In genomic region chr6:43355862-43356590, GRCh38 we compare ENCODE assay signal across 11 cellular contexts. TPM values are rescaled to one million over a fixed set of nuclear protein-coding genes. Genes with fewer than 3 reads are reported as not detected.
DNase-seq lines count a peak whose midpoint lies in the region; ATAC-seq and TF ChIP-seq lines count a peak whose summit lies in the region.
"Had no signal": no experiment of that assay in that cellular context is flagged by ENCODE, and none has a peak within 500 bp of the region (broad histone marks: within the 10 kb centered on the region; RNA-seq: fewer than 3 reads in every experiment).

No MANE protein-coding gene starts in this region.

- H3K4me3 ChIP-seq in OCI-LY1 (ENCODE audit: low read depth, low read length, poor library complexity, severe bottlenecking) = no peak overlapping the region
- H3K4me3 ChIP-seq in fibroblast of villous mesenchyme (ENCODE audit: low read depth, low read length) = no peak overlapping the region
- no peak overlapping the region for H3K4me3 ChIP-seq in upper lobe of right lung
- no peak overlapping the region for H3K4me3 ChIP-seq in CD4-positive, alpha-beta memory T cell (ENCODE audit: low read length in 2 of 2)

- H3K9ac ChIP-seq in OCI-LY1 (ENCODE audit: low read length) = no peak overlapping the region

- no peaks in the 10 kb centered on the region for H3K9me3 Mint-ChIP-seq in activated naive CD4-positive, alpha-beta T cell treated with anti-CD3 and anti-CD28 coated beads for 36 hours
- H3K9me3 Mint-ChIP-seq in CD4-positive, alpha-beta memory T cell = no peaks in the 10 kb centered on the region
- no peaks in the 10 kb centered on the region for H3K9me3 Mint-ChIP-seq in activated T-helper 1 cell treated with anti-CD3 and anti-CD28 coated beads, Interleukin-12 subunit alpha, Interleukin-12 subunit beta, Interleukin-2, Interleukin-4 antibody, amounts not matched to agents 30 ng/mL and 10 ng/mL and 1 ng/mL, durations not matched to agents 14 hours and 24 hours and 36 hours

- H3K36me3 Mint-ChIP-seq in activated naive CD4-positive, alpha-beta T cell treated with anti-CD3 and anti-CD28 coated beads for 36 hours (ENCODE audit: low read depth) = peaks cover 26% of the 10 kb centered on the region
- peaks cover 50 to 75% of the 10 kb centered on the region in 2 donors for H3K36me3 Mint-ChIP-seq in CD4-positive, alpha-beta memory T cell
- H3K36me3 Mint-ChIP-seq in activated T-helper 1 cell treated with anti-CD3 and anti-CD28 coated beads, Interleukin-12 subunit alpha, Interleukin-12 subunit beta, Interleukin-2, Interleukin-4 antibody, amounts not matched to agents 30 ng/mL and 10 ng/mL and 1 ng/mL, durations not matched to agents 14 hours and 24 hours and 36 hours (ENCODE audit: low read depth) = peaks cover 41% of the 10 kb centered on the region

- no peaks in the 10 kb centered on the region for H3K4me1 ChIP-seq in OCI-LY1 (ENCODE audit: insufficient read depth, low read length, severe bottlenecking)
- H3K4me1 ChIP-seq in upper lobe of right lung = no peaks in the 10 kb centered on the region
- H3K4me1 ChIP-seq in CD4-positive, alpha-beta memory T cell (ENCODE audit: insufficient read depth, low read length) = no peaks in the 10 kb centered on the region

- H3K9me3 ChIP-seq in OCI-LY1 (ENCODE audit: low read length) (no peaks in the 10 kb centered on the region), upper lobe of right lung (no peaks in the 10 kb centered on the region)
- no peaks in the 10 kb centered on the region for H3K9me3 ChIP-seq in CD4-positive, alpha-beta memory T cell (ENCODE audit: control insufficient read depth in 1 of 2, low read length in 2 of 2)

- H3K4me2 ChIP-seq in OCI-LY1 (ENCODE audit: low read length) = no peak overlapping the region

- POLR2A ChIA-PET in CD4-positive, alpha-beta memory T cell (lab: Charles Lee; ENCODE audit: partially characterized antibody) = interaction anchor here (1.7 kb wide), 1 partner anchor 13 kb away, joined by 5 read pairs; the partner anchor contains the start of gene ZNF318

- no peaks in the 10 kb centered on the region for H3K27me3 ChIP-seq in OCI-LY1 (ENCODE audit: insufficient read depth, low read length)
- H3K27me3 ChIP-seq in upper lobe of right lung = no peaks in the 10 kb centered on the region
- H3K27me3 ChIP-seq in CD4-positive, alpha-beta memory T cell (ENCODE audit: insufficient read depth, low read length) = no peaks in the 10 kb centered on the region

- peak; percentile 48 for ATAC-seq in upper lobe of right lung
- ATAC-seq in GM18907 (IDR thresholded peaks at IDR 0.05; ENCODE audit: unreplicated experiment) = no peak

- no peak overlapping the region for H3K4me3 Mint-ChIP-seq in activated naive CD4-positive, alpha-beta T cell treated with anti-CD3 and anti-CD28 coated beads for 36 hours
- no peak overlapping the region for H3K4me3 Mint-ChIP-seq in CD4-positive, alpha-beta memory T cell
- H3K4me3 Mint-ChIP-seq in activated T-helper 1 cell treated with anti-CD3 and anti-CD28 coated beads, Interleukin-12 subunit alpha, Interleukin-12 subunit beta, Interleukin-2, Interleukin-4 antibody, amounts not matched to agents 30 ng/mL and 10 ng/mL and 1 ng/mL, durations not matched to agents 14 hours and 24 hours and 36 hours = no peak overlapping the region

- H3K9me2 ChIP-seq in OCI-LY1 (ENCODE audit: low read depth, low read length) = no peaks in the 10 kb centered on the region

- peaks cover 80% of the 10 kb centered on the region for H3K36me3 ChIP-seq in OCI-LY1 (ENCODE audit: insufficient read depth, low read length)
- H3K36me3 ChIP-seq in upper lobe of right lung = peaks cover 64% of the 10 kb centered on the region
- peaks cover 44% of the 10 kb centered on the region for H3K36me3 ChIP-seq in CD4-positive, alpha-beta memory T cell (ENCODE audit: insufficient read depth, low read length)

- H4K20me1 ChIP-seq in OCI-LY1 (ENCODE audit: insufficient read depth, low read length) = no peaks in the 10 kb centered on the region

- intact Hi-C loops in activated naive CD4-positive, alpha-beta T cell treated with anti-CD3 and anti-CD28 coated beads for 36 hours (cut with micrococcal nuclease) = no loop called here
- intact Hi-C loops in upper lobe of right lung (cut with DNase I) = no loop called here
- intact Hi-C loops in CD4-positive, alpha-beta memory T cell (cut with micrococcal nuclease) = no loop called here
- intact Hi-C loops in activated T-helper 1 cell treated with anti-CD3 and anti-CD28 coated beads, Interleukin-12 subunit alpha, Interleukin-12 subunit beta, Interleukin-2, Interleukin-4 antibody, amounts not matched to agents 30 ng/mL and 10 ng/mL and 1 ng/mL, durations not matched to agents 14 hours and 24 hours and 36 hours (cut with micrococcal nuclease) = no loop called here

- H2AFZ ChIP-seq in OCI-LY1 (ENCODE audit: low read length) = no peak overlapping the region

- H3K27me3 Mint-ChIP-seq in activated naive CD4-positive, alpha-beta T cell treated with anti-CD3 and anti-CD28 coated beads for 36 hours (ENCODE audit: low read depth) = no peaks in the 10 kb centered on the region
- H3K27me3 Mint-ChIP-seq in CD4-positive, alpha-beta memory T cell = no peaks in the 10 kb centered on the region
- no peaks in the 10 kb centered on the region for H3K27me3 Mint-ChIP-seq in activated T-helper 1 cell treated with anti-CD3 and anti-CD28 coated beads, Interleukin-12 subunit alpha, Interleukin-12 subunit beta, Interleukin-2, Interleukin-4 antibody, amounts not matched to agents 30 ng/mL and 10 ng/mL and 1 ng/mL, durations not matched to agents 14 hours and 24 hours and 36 hours (ENCODE audit: insufficient read depth)

- no peaks in the 10 kb centered on the region for H3F3A ChIP-seq in OCI-LY1 (ENCODE audit: insufficient read depth, low read length)

- CTCF ChIA-PET in activated naive CD4-positive, alpha-beta T cell treated with anti-CD3 and anti-CD28 coated beads for 36 hours (lab: Charles Lee) = interaction anchor here (0.6 to 1.6 kb wide), 9 partner anchors 9 to 94 kb away, joined by 3 to 5 read pairs (median 3); partner anchors contain the start of gene CRIP3
- CTCF ChIA-PET in CD4-positive, alpha-beta memory T cell (lab: Charles Lee; ENCODE audit: partially characterized antibody) = interaction anchor here (0.8 to 1.8 kb wide), 5 partner anchors 18 to 127 kb away, joined by 3 to 6 read pairs (median 6); partner anchors contain the start of gene DNPH1

- peak; percentile 20; the same call in 1 of the 2 replicates for TF ChIP-seq CTCF in OCI-LY1 (IDR thresholded peaks at IDR 0.05; ENCODE audit: low read length)
- peak; percentile 32 for TF ChIP-seq CTCF in fibroblast of villous mesenchyme (IDR thresholded peaks at IDR 0.05; ENCODE audit: insufficient read depth, low read depth, low read length)
- peak; percentile 9 for TF ChIP-seq CTCF in upper lobe of right lung (IDR thresholded peaks at IDR 0.05)

- peaks cover 12% of the 10 kb centered on the region for H3K4me1 Mint-ChIP-seq in activated naive CD4-positive, alpha-beta T cell treated with anti-CD3 and anti-CD28 coated beads for 36 hours (ENCODE audit: low read depth)
- peaks cover 6 to 12% (median 10%) of the 10 kb centered on the region in 4 donors for H3K4me1 Mint-ChIP-seq in CD4-positive, alpha-beta memory T cell
- no peaks in the 10 kb centered on the region for H3K4me1 Mint-ChIP-seq in activated T-helper 1 cell treated with anti-CD3 and anti-CD28 coated beads, Interleukin-12 subunit alpha, Interleukin-12 subunit beta, Interleukin-2, Interleukin-4 antibody, amounts not matched to agents 30 ng/mL and 10 ng/mL and 1 ng/mL, durations not matched to agents 14 hours and 24 hours and 36 hours (ENCODE audit: low read depth)

- peak; percentile 23 for DNase-seq in activated naive CD4-positive, alpha-beta T cell treated with anti-CD3 and anti-CD28 coated beads for 36 hours
- DNase-seq in activated naive CD4-positive, alpha-beta T cell treated with Interleukin-2 at 50 U/mL for 16 hours = no peak
- no peak for DNase-seq in fibroblast of villous mesenchyme (ENCODE audit: low read depth)
- no peak for DNase-seq in upper lobe of right lung
- DNase-seq in CD4-positive, alpha-beta memory T cell = no peak
- DNase-seq in activated T-helper 1 cell treated with anti-CD3 and anti-CD28 coated beads, Interleukin-12 subunit alpha, Interleukin-12 subunit beta, Interleukin-2, Interleukin-4 antibody, amounts not matched to agents 30 ng/mL and 10 ng/mL and 1 ng/mL, durations not matched to agents 14 hours and 24 hours and 36 hours (ENCODE audit: low spot score) = no peak
- DNase-seq: stimulated activated CD4-positive, alpha-beta T cell treated with anti-CD3 and anti-CD28 coated beads, Interleukin-2, amount 100 ng/mL, for 24 hours had no signal

- H3K79me2 ChIP-seq in OCI-LY1 (ENCODE audit: insufficient read depth, low read length) = no peaks in the 10 kb centered on the region

- H3K27ac ChIP-seq in OCI-LY1 (ENCODE audit: low read depth, low read length, poor library complexity, severe bottlenecking) (no peak overlapping the region), upper lobe of right lung (no peak overlapping the region)
- H3K27ac ChIP-seq in CD4-positive, alpha-beta memory T cell (ENCODE audit: low read depth, low read length) = no peak overlapping the region

- H3K27ac Mint-ChIP-seq in activated naive CD4-positive, alpha-beta T cell treated with anti-CD3 and anti-CD28 coated beads for 36 hours = no peak overlapping the region
- peak overlapping the region in 1 of 7 donors; percentile 23 for H3K27ac Mint-ChIP-seq in CD4-positive, alpha-beta memory T cell
- no peak overlapping the region for H3K27ac Mint-ChIP-seq in activated T-helper 1 cell treated with anti-CD3 and anti-CD28 coated beads, Interleukin-12 subunit alpha, Interleukin-12 subunit beta, Interleukin-2, Interleukin-4 antibody, amounts not matched to agents 30 ng/mL and 10 ng/mL and 1 ng/mL, durations not matched to agents 14 hours and 24 hours and 36 hours

RNA-seq across cellular contexts. Expression of gene ZNF318, which starts 13.4 kb away (rescaled TPM):
- 1 to 10 TPM; 9.3 to 9.9 TPM for total RNA-seq in activated naive CD4-positive, alpha-beta T cell treated with anti-CD3 and anti-CD28 coated beads for 36 hours
- total RNA-seq in fibroblast of villous mesenchyme (10.3 and 12.5 TPM in 2 replicates), upper lobe of right lung (16.4 TPM)
- total RNA-seq in CD4-positive, alpha-beta memory T cell = 10 to 100 TPM; 30.6 to 32.2 TPM
- 1 to 10 TPM; 1.3 to 6.9 TPM for polyA plus RNA-seq in CD4-positive, alpha-beta memory T cell
- total RNA-seq in activated T-helper 1 cell treated with anti-CD3 and anti-CD28 coated beads, Interleukin-12 subunit alpha, Interleukin-12 subunit beta, Interleukin-2, Interleukin-4 antibody, amounts not matched to agents 30 ng/mL and 10 ng/mL and 1 ng/mL, durations not matched to agents 14 hours and 24 hours and 36 hours = 9.1 and 9.7 TPM in 2 replicates

RNA-seq across cellular contexts. Expression of gene CRIP3, which starts 47.4 kb away (rescaled TPM):
- total RNA-seq in activated naive CD4-positive, alpha-beta T cell treated with anti-CD3 and anti-CD28 coated beads for 36 hours = 1 to 10 TPM; 2.9 to 3.1 TPM
- total RNA-seq in fibroblast of villous mesenchyme = not detected in 2 replicates
- total RNA-seq in upper lobe of right lung = 0.90 TPM
- 1 to 10 TPM; 1.9 to 3.0 TPM for total RNA-seq in CD4-positive, alpha-beta memory T cell
- polyA plus RNA-seq in CD4-positive, alpha-beta memory T cell = not detected
- total RNA-seq in activated T-helper 1 cell treated with anti-CD3 and anti-CD28 coated beads, Interleukin-12 subunit alpha, Interleukin-12 subunit beta, Interleukin-2, Interleukin-4 antibody, amounts not matched to agents 30 ng/mL and 10 ng/mL and 1 ng/mL, durations not matched to agents 14 hours and 24 hours and 36 hours = not detected in 2 replicates
- total RNA-seq: glomerular endothelial cell had no signal

RNA-seq across cellular contexts. Expression of gene SLC22A7, which starts 58.0 kb away (rescaled TPM):
- total RNA-seq in activated naive CD4-positive, alpha-beta T cell treated with anti-CD3 and anti-CD28 coated beads for 36 hours = not detected
- total RNA-seq in fibroblast of villous mesenchyme = not detected in 2 replicates
- total RNA-seq in upper lobe of right lung = not detected
- not detected for total RNA-seq in CD4-positive, alpha-beta memory T cell
- not detected for polyA plus RNA-seq in CD4-positive, alpha-beta memory T cell
- not detected in 2 replicates for total RNA-seq in activated T-helper 1 cell treated with anti-CD3 and anti-CD28 coated beads, Interleukin-12 subunit alpha, Interleukin-12 subunit beta, Interleukin-2, Interleukin-4 antibody, amounts not matched to agents 30 ng/mL and 10 ng/mL and 1 ng/mL, durations not matched to agents 14 hours and 24 hours and 36 hours
- total RNA-seq: Daoy, glomerular endothelial cell had no signal
